In genomic region chr2:64562148-64562784, GRCh38 we compare ENCODE assay signal across 8 cellular contexts. TPM values are rescaled to one million over a fixed set of nuclear protein-coding genes. Genes with fewer than 3 reads are reported as not detected.
DNase-seq lines count a peak whose midpoint lies in the region; ATAC-seq and TF ChIP-seq lines count a peak whose summit lies in the region.

No MANE protein-coding gene starts in this region.

- peaks cover 98% of the 10 kb centered on the region for H3K79me2 ChIP-seq in Karpas-422 (ENCODE audit: low read length)

- no peak overlapping the region for H3K4me3 ChIP-seq in Karpas-422 (ENCODE audit: low read length)
- no peak overlapping the region for H3K4me3 ChIP-seq in ascending aorta
- no peak overlapping the region for H3K4me3 ChIP-seq in lung

- H4K20me1 ChIP-seq in Karpas-422 (ENCODE audit: insufficient read depth, low read depth, low read length): no peaks in the 10 kb centered on the region

- H3K36me3 ChIP-seq in Karpas-422 (ENCODE audit: insufficient read depth, low read length) (peaks cover 17% of the 10 kb centered on the region; the same call in 1 of the 2 replicates), ascending aorta (no peaks in the 10 kb centered on the region), lung (ENCODE audit: control insufficient read depth in 2 of 2, insufficient read depth in 2 of 2, low read length in 2 of 2) (peaks cover 0 to 4% of the 10 kb centered on the region in 2 donors)

- no peak overlapping the region for H2AFZ ChIP-seq in Karpas-422 (ENCODE audit: low read length)

- H3K9me2 ChIP-seq in Karpas-422 (replicated peaks; ENCODE audit: insufficient read depth, low read length): no peaks in the 10 kb centered on the region

- H3K4me2 ChIP-seq in Karpas-422 (ENCODE audit: low read depth, low read length, poor library complexity, severe bottlenecking): no peak overlapping the region

- H3K4me1 ChIP-seq in Karpas-422 (ENCODE audit: low read length): peaks cover 39% of the 10 kb centered on the region
- H3K4me1 ChIP-seq in ascending aorta: no peaks in the 10 kb centered on the region
- H3K4me1 ChIP-seq in lung (ENCODE audit: control insufficient read depth in 2 of 2, insufficient read depth in 2 of 2, low read length in 2 of 2): no peaks in the 10 kb centered on the region

- H3K27me3 ChIP-seq in Karpas-422 (ENCODE audit: low read length) (no peaks in the 10 kb centered on the region), ascending aorta (no peaks in the 10 kb centered on the region), lung (ENCODE audit: control insufficient read depth, insufficient read depth) (no peaks in the 10 kb centered on the region)

- intact Hi-C loops in ascending aorta (cut with DNase I): loop anchor here (2.0 kb wide), 2 partner anchors 231 to 513 kb away; no protein-coding TSS in a partner anchor

- ATAC-seq in lung (ENCODE audit: insufficient read depth, low FRiP score): no peak
- no peak for ATAC-seq in GM21367 (IDR thresholded peaks at IDR 0.05; ENCODE audit: unreplicated experiment)
- ATAC-seq in HG03565 (IDR thresholded peaks at IDR 0.05; ENCODE audit: unreplicated experiment): no peak
- no peak for ATAC-seq in HG03432 (IDR thresholded peaks at IDR 0.05; ENCODE audit: unreplicated experiment)
- no peak for ATAC-seq in HG02884 (IDR thresholded peaks at IDR 0.05; ENCODE audit: unreplicated experiment)

- TF ChIP-seq CTCF in ascending aorta (IDR thresholded peaks at IDR 0.05) (peak; percentile 13 to 47 (median 34)), lung (IDR thresholded peaks at IDR 0.05; ENCODE audit: control extremely low read depth, extremely low read depth) (peak; percentile 21)

- H3K9me3 ChIP-seq in Karpas-422 (ENCODE audit: low read length) (no peaks in the 10 kb centered on the region), ascending aorta (no peaks in the 10 kb centered on the region), lung (ENCODE audit: control insufficient read depth in 2 of 2, insufficient read depth in 1 of 2, low read length in 1 of 2) (no peaks in the 10 kb centered on the region)

- DNase-seq in DMS53 treated with DMSO at 0.1 percent for 48 hours (lab: John Stamatoyannopoulos, UW; ENCODE audit: unreplicated experiment) (peak; percentile 10), Karpas-422 (peak; percentile 87), ascending aorta (ENCODE audit: low spot score in 2 of 2) (no peak), lung (ENCODE audit: low spot score) (no peak)

- H3K27ac ChIP-seq in Karpas-422 (ENCODE audit: low read length): peak overlapping the region; percentile 4; the same call in 1 of the 2 replicates
- no peak overlapping the region for H3K27ac ChIP-seq in ascending aorta
- no peak overlapping the region for H3K27ac ChIP-seq in lung (ENCODE audit: low read depth in 1 of 2, low read length in 1 of 2)

- H3K9ac ChIP-seq in Karpas-422 (ENCODE audit: low read length): no peak overlapping the region

- 79 to 92% methylated on average over 2 of the region's 2 CpGs for WGBS in lung, 2 donors

RNA-seq across cellular contexts. Expression of gene AFTPH, which starts 38.1 kb away (rescaled TPM):
- 88.9 and 124 TPM in 2 replicates for total RNA-seq in Karpas-422 (2014; rRNA removed; shearing (Covaris generic); ENCODE audit: low replicate concordance)
- 58.0 TPM for total RNA-seq in ascending aorta
- total RNA-seq in lung: 10 to 100 TPM; 28.0 to 78.1 TPM
- polyA plus RNA-seq in lung: 10 to 100 TPM; 27.0 to 41.9 TPM

Comparison
In these comparisons a context has a peak if more than half of its experiments do, and no peak if none do; other contexts are left out.
1. DNase-seq: peak in DMS53 treated with DMSO at 0.1 percent for 48 hours (single experiment) and Karpas-422 (single experiment); none in ascending aorta (0 of 2) and lung (single experiment).